7 cellular contexts compared by ENCODE assay signal in the genomic region with DNA sequence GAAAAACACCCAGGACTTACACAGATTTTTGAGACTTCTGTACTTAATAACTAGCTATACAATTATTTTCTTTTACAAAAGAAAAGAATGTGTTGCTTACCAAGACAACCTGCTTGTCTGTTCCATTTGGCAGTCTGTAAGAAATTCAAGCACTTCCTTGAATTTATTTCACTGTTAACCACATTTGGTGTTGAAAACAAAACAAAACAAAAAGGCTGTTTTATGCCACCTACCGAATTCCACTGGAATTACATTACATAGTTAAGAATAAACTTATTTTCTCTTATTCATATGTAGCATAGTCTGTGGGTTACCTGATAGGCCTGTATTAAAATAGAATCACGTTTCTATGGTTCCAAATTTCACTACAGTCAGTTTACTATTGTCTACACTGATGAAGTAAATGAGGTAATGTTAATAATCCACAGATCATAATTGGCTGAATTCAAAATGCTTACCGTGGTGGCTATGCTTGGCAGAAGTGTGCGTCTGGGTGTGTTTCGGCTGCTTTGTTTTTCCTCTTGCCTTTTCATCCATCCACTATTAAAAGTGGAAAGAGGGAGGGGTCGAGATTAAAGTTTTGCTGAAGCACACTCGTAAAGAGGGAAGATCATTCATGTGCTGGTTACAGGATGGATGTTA. TPM values are rescaled to one million over a fixed set of nuclear protein-coding genes. Genes with fewer than 3 reads are reported as not detected.
DNase-seq lines count a peak whose midpoint lies in the region; ATAC-seq and TF ChIP-seq lines count a peak whose summit lies in the region.

A gene with protein sequence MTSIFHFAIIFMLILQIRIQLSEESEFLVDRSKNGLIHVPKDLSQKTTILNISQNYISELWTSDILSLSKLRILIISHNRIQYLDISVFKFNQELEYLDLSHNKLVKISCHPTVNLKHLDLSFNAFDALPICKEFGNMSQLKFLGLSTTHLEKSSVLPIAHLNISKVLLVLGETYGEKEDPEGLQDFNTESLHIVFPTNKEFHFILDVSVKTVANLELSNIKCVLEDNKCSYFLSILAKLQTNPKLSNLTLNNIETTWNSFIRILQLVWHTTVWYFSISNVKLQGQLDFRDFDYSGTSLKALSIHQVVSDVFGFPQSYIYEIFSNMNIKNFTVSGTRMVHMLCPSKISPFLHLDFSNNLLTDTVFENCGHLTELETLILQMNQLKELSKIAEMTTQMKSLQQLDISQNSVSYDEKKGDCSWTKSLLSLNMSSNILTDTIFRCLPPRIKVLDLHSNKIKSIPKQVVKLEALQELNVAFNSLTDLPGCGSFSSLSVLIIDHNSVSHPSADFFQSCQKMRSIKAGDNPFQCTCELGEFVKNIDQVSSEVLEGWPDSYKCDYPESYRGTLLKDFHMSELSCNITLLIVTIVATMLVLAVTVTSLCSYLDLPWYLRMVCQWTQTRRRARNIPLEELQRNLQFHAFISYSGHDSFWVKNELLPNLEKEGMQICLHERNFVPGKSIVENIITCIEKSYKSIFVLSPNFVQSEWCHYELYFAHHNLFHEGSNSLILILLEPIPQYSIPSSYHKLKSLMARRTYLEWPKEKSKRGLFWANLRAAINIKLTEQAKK (minus strand): TSS at position 138 of the 642 bp plus-strand sequence. CDS start 5,960 bp downstream, outside the sequence.

- H3K4me3 Mint-ChIP-seq in stimulated activated naive CD8-positive, alpha-beta T cell treated with anti-CD3 and anti-CD28 coated beads, Interleukin-15, Interleukin-2, amounts not matched to agents 100 ng/mL and 50 ng/mL, for 24 hours: peak within 1 kb of the TSS; percentile 83

- BruUV-seq in mammary epithelial cell (replicated peaks; lab: Mats Ljungman, UMichigan): no TSS peak

- H3K36me3 ChIP-seq in OCI-LY3 (replicated peaks; ENCODE audit: low read depth, low read length) (peaks cover 34% of the 10 kb centered on the region), mammary epithelial cell (ENCODE audit: insufficient read depth, low read length) (no peaks in the 10 kb centered on the region)

- in situ Hi-C loops in mammary epithelial cell (cut with MboI; ENCODE audit: low sequenced_read_pairs in 2 of 2): no loop called here

- 55% methylated on average over 7 of the region's 7 CpGs for WGBS in mammary epithelial cell (ENCODE audit: low coverage, missing lambda C conversion rate)

- H3K79me2 ChIP-seq in OCI-LY3 (ENCODE audit: low read length) (peaks cover 13% of the 10 kb centered on the region), mammary epithelial cell (ENCODE audit: insufficient read depth, low read length) (no peaks in the 10 kb centered on the region)

- dilution Hi-C loops in mammary epithelial cell (cut with HindIII; ENCODE audit: low sequenced_read_pairs): no loop called here

- H3K4me3 ChIP-seq in GM08714 (ENCODE audit: low read length) (peak within 1 kb of the TSS; percentile 60), OCI-LY3 (ENCODE audit: low read length) (peak within 1 kb of the TSS; percentile 62), mammary epithelial cell (replicated peaks in 1 of 3; ENCODE audit: insufficient read depth in 1 of 3, low read depth in 2 of 3, low read length in 3 of 3) (peak within 1 kb of the TSS in 1 of 3 experiments; percentile 11)

- peak within 1 kb of the TSS; percentile 97 for H3K27ac ChIP-seq in OCI-LY3 (ENCODE audit: low read length)
- H3K27ac ChIP-seq in mammary epithelial cell (ENCODE audit: insufficient read depth, low read depth, low read length): peak within 1 kb of the TSS; percentile 47

- peak; percentile 43 for DNase-seq in mammary epithelial cell
- no peak for DNase-seq in left colon
- no peak for DNase-seq in COLO829 (ENCODE audit: low spot score)

- H3K27me3 Mint-ChIP-seq in stimulated activated naive CD8-positive, alpha-beta T cell treated with anti-CD3 and anti-CD28 coated beads, Interleukin-15, Interleukin-2, amounts not matched to agents 100 ng/mL and 50 ng/mL, for 24 hours: no peaks in the 10 kb centered on the region

- H3K9ac ChIP-seq in OCI-LY3 (ENCODE audit: low read length) (peak within 1 kb of the TSS; percentile 80), mammary epithelial cell (ENCODE audit: insufficient read depth, low read length) (no peak within 1 kb of the TSS)

- TF ChIP-seq CTCF in OCI-LY3 (IDR thresholded peaks at IDR 0.05; ENCODE audit: low read depth, low read length) (peak; percentile 58), mammary epithelial cell (conservative IDR thresholded peaks at IDR 0.05 in 1 of 2, IDR thresholded peaks at IDR 0.05 in 1 of 2; ENCODE audit: extremely low read depth in 1 of 2, insufficient read depth in 1 of 2, low read depth in 1 of 2, low read length in 2 of 2) (peak; percentile 57 to 58)

- no peaks in the 10 kb centered on the region for H3K27me3 ChIP-seq in OCI-LY3 (ENCODE audit: low read depth, low read length)
- H3K27me3 ChIP-seq in mammary epithelial cell (ENCODE audit: insufficient read depth, low read length): no peaks in the 10 kb centered on the region

- peak; percentile 24 for ATAC-seq in HG02840 (IDR thresholded peaks at IDR 0.05; ENCODE audit: low FRiP score, unreplicated experiment)
- peak; percentile 74 for ATAC-seq in left colon

- H3K4me1 ChIP-seq in OCI-LY3 (ENCODE audit: low read length) (peaks cover 40% of the 10 kb centered on the region), mammary epithelial cell (ENCODE audit: insufficient read depth, low read length) (no peaks in the 10 kb centered on the region)

- no peaks in the 10 kb centered on the region for H4K20me1 ChIP-seq in OCI-LY3 (ENCODE audit: insufficient read depth, low read length)
- H4K20me1 ChIP-seq in mammary epithelial cell (ENCODE audit: insufficient read depth, low read length): no peaks in the 10 kb centered on the region

- no peak within 1 kb of the TSS; the same call in 1 of the 2 replicates for H2AFZ ChIP-seq in OCI-LY3 (ENCODE audit: low read depth, low read length)
- H2AFZ ChIP-seq in mammary epithelial cell (ENCODE audit: low read depth, low read length): peak within 1 kb of the TSS; percentile 83

- H3K27ac Mint-ChIP-seq in stimulated activated naive CD8-positive, alpha-beta T cell treated with anti-CD3 and anti-CD28 coated beads, Interleukin-15, Interleukin-2, amounts not matched to agents 100 ng/mL and 50 ng/mL, for 24 hours: peak within 1 kb of the TSS; percentile 96

- H3K4me1 Mint-ChIP-seq in stimulated activated naive CD8-positive, alpha-beta T cell treated with anti-CD3 and anti-CD28 coated beads, Interleukin-15, Interleukin-2, amounts not matched to agents 100 ng/mL and 50 ng/mL, for 24 hours (ENCODE audit: low read depth): peaks cover 45% of the 10 kb centered on the region

- peaks cover 31% of the 10 kb centered on the region for H3K36me3 Mint-ChIP-seq in stimulated activated naive CD8-positive, alpha-beta T cell treated with anti-CD3 and anti-CD28 coated beads, Interleukin-15, Interleukin-2, amounts not matched to agents 100 ng/mL and 50 ng/mL, for 24 hours (ENCODE audit: low read depth)

- peaks cover 21% of the 10 kb centered on the region for H3K9me3 Mint-ChIP-seq in stimulated activated naive CD8-positive, alpha-beta T cell treated with anti-CD3 and anti-CD28 coated beads, Interleukin-15, Interleukin-2, amounts not matched to agents 100 ng/mL and 50 ng/mL, for 24 hours

- peaks cover 29% of the 10 kb centered on the region for H3K9me3 ChIP-seq in OCI-LY3 (ENCODE audit: insufficient read depth, low read length)
- no peaks in the 10 kb centered on the region for H3K9me3 ChIP-seq in mammary epithelial cell (replicated peaks; ENCODE audit: insufficient read depth, low read length)

- CTCF ChIA-PET in mammary epithelial cell (lab: Charles Lee; ENCODE audit: low non-redundant PET): no interaction called here

- intact Hi-C loops in mammary epithelial cell (cut with micrococcal nuclease) (loop anchor here (1.0 kb wide), 1 partner anchor 45 kb away; no protein-coding TSS in a partner anchor), left colon (cut with DNase I, micrococcal nuclease) (no loop called here)

- peak within 1 kb of the TSS; percentile 81 for H3K4me2 ChIP-seq in OCI-LY3 (ENCODE audit: low read length)
- H3K4me2 ChIP-seq in mammary epithelial cell (ENCODE audit: insufficient read depth, low read depth, low read length): peak within 1 kb of the TSS; percentile 52

RNA-seq across cellular contexts. Expression of the gene that starts here (rescaled TPM):
- total RNA-seq in mammary epithelial cell (1 to 10 TPM in 1 of 2 donors, under 1 TPM in 1; 0.49 to 3.7 TPM), left colon (1 to 10 TPM; 2.3 to 6.7 TPM)
- polyA plus RNA-seq in mammary epithelial cell: 0.40 TPM
- not detected for polyA minus RNA-seq in mammary epithelial cell
